ENCODE assay signal across 22 cellular contexts in the genomic region with DNA sequence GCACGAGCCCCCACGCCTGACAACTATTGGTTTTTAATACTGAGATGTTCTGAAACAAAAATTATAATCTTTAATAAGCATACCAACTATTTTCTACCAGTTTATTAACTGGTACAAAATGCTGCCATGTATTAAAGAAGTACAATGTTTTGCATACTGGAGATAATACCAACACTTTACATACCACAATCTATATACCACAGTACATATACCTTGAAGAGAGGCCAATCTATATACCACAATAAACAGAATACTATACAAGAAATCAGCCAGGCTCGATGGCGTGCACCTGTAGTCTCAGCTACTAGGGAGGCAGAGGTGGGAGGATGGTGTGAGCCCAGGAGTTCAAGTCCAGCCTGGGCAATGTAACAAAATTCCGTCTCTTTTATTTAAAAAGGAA.
"Had no signal": no experiment of that assay in that cellular context is flagged by ENCODE, and none has a peak within 500 bp of the region (broad histone marks: within the 10 kb centered on the region; RNA-seq: fewer than 3 reads in every experiment).

No MANE protein-coding gene starts in this region.

- H3K27me3 Mint-ChIP-seq: dendritic cell treated with granulocyte-macrophage colony-stimulating factor and Interleukin-4, amounts not matched to agents 40 ng/mL and 50 ng/mL, for 4 days; effector memory CD8-positive, alpha-beta T cell; naive thymus-derived CD4-positive, alpha-beta T cell had no signal

- H3K27ac Mint-ChIP-seq: dendritic cell treated with granulocyte-macrophage colony-stimulating factor and Interleukin-4, amounts not matched to agents 40 ng/mL and 50 ng/mL, for 4 days had no signal

- DNase-seq: colonic mucosa; cortex of kidney; effector CD8-positive, alpha-beta T cell; effector memory CD8-positive, alpha-beta T cell; endodermal cell; erythroblast; esophagus squamous epithelium; foreskin fibroblast; foreskin melanocyte; gastrocnemius medialis; glutamatergic neuron; heart right ventricle; hippocampal formation; left cardiac atrium; left lung; left ventricle myocardium superior; lower lobe of right lung; mesendoderm; midbrain; naive thymus-derived CD4-positive, alpha-beta T cell had no signal

- H3K9me3 Mint-ChIP-seq: dendritic cell treated with granulocyte-macrophage colony-stimulating factor and Interleukin-4, amounts not matched to agents 40 ng/mL and 50 ng/mL, for 4 days; effector memory CD8-positive, alpha-beta T cell; endodermal cell; naive thymus-derived CD4-positive, alpha-beta T cell had no signal

- ATAC-seq: effector memory CD8-positive, alpha-beta T cell; esophagus mucosa; gastrocnemius medialis; heart right ventricle; left cardiac atrium; left lung; left ventricle myocardium superior; lower lobe of right lung; naive thymus-derived CD4-positive, alpha-beta T cell had no signal

- H3K9me3 ChIP-seq: colonic mucosa, esophagus squamous epithelium, gastrocnemius medialis, heart right ventricle, left lung, lower lobe of right lung had no signal

- H3K4me3 Mint-ChIP-seq: dendritic cell treated with granulocyte-macrophage colony-stimulating factor and Interleukin-4, amounts not matched to agents 40 ng/mL and 50 ng/mL, for 4 days; effector memory CD8-positive, alpha-beta T cell; endodermal cell had no signal
